22 cellular contexts compared by ENCODE assay signal in the genomic region with DNA sequence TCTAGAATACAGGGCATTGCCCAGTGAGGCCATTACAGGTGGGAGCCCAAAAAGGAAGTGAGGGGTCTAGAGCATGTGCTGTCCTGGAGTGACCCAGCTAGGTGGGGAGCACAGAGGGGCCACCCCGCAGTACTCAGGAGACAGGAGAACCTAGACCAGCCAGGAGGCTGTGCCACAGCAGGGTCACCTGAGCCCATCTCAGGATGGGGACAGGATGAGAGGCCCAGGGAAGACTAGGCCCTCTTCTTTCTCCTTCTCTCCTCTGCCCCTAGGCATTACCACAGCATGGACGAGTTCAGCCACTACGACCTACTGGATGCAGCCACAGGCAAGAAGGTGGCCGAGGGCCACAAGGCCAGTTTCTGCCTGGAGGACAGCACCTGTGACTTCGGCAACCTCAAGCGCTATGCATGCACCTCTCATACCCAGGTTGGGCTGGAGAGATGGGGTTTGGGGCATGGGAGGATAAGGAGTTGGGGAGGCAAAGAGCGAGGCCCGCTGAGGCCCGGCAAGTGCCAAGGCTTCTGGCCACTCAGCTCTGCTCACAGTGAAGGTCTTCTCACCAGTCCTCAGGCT. TPM values are rescaled to one million over a fixed set of nuclear protein-coding genes. Genes with fewer than 3 reads are reported as not detected.
A peak's percentile ranks its signal among the peaks of the same experiment; 100 is the strongest.
DNase-seq lines count a peak whose midpoint lies in the region; ATAC-seq and TF ChIP-seq lines count a peak whose summit lies in the region.
"Had no signal": no experiment of that assay in that cellular context is flagged by ENCODE, and none has a peak within 500 bp of the region (broad histone marks: within the 10 kb centered on the region; RNA-seq: fewer than 3 reads in every experiment).

No MANE protein-coding gene starts in this region.

- H2BK5ac ChIP-seq in mesenchymal stem cell (ENCODE audit: low read depth, low read length, poor library complexity, severe bottlenecking): no peak overlapping the region

- TF ChIP-seq CTCF in ascending aorta (IDR thresholded peaks at IDR 0.05): no peak
- no peak for TF ChIP-seq CTCF in thoracic aorta (IDR thresholded peaks at IDR 0.05)
- TF ChIP-seq CTCF in CD14-positive monocyte (IDR thresholded peaks at IDR 0.05): no peak

- H4K91ac ChIP-seq in mesenchymal stem cell (ENCODE audit: low read length): no peak overlapping the region

- peak overlapping the region; percentile 9 for H3K27ac Mint-ChIP-seq in activated T-cell treated with anti-CD3 and anti-CD28 coated beads, Interleukin-2, amount 50 U/mL, for 24 hours
- no peak overlapping the region for H3K27ac Mint-ChIP-seq in CD14-positive monocyte
- H3K27ac Mint-ChIP-seq: B cell had no signal

- no peak overlapping the region for H3K23ac ChIP-seq in mesenchymal stem cell (ENCODE audit: low read length in 2 of 2)

- H2AK5ac ChIP-seq in mesenchymal stem cell (ENCODE audit: low read length, severe bottlenecking): no peak overlapping the region

- peaks cover 39 to 46% of the 10 kb centered on the region in 2 donors for H3K36me3 ChIP-seq in ascending aorta
- H3K36me3 ChIP-seq in mesenchymal stem cell (ENCODE audit: control insufficient read depth in 1 of 2, insufficient read depth in 2 of 2, low read depth in 1 of 2, low read length in 2 of 2): peaks cover 75 to 79% of the 10 kb centered on the region in 2 experiments
- peaks cover 40% of the 10 kb centered on the region for H3K36me3 ChIP-seq in thoracic aorta
- peaks cover 2% of the 10 kb centered on the region; the same call in 1 of the 2 replicates for H3K36me3 ChIP-seq in HAP-1 (replicated peaks)

- 98% methylated on average over 9 of the region's 9 CpGs for WGBS in mesenchymal stem cell

- no peak for DNase-seq in activated T-cell treated with anti-CD3 and anti-CD28 coated beads, Interleukin-2, amount 50 U/mL, for 24 hours
- no peak for DNase-seq in activated T-cell treated with anti-CD3 and anti-CD28 coated beads, Interleukin-2, amount 50 U/mL, for 1 hour
- DNase-seq in ascending aorta (ENCODE audit: low spot score in 2 of 2): peak in 1 of 2 donors; percentile 49
- DNase-seq in mesenchymal stem cell: no peak
- DNase-seq in thoracic aorta (ENCODE audit: low spot score): no peak
- DNase-seq in NCI-H2081 (lab: John Stamatoyannopoulos, UW): no peak
- no peak for DNase-seq in CD14-positive monocyte (ENCODE audit: low spot score)
- no peak for DNase-seq in HAP-1 (ENCODE audit: low spot score in 2 of 2)
- DNase-seq: CD8-positive, alpha-beta memory T cell; DMS53; EL; GM23248; HCEC 1CT; Karpas-422; NCI-H1048; NCI-H1436; NCI-H1930; NCI-H2171; NCI-H526 had no signal

- H3K4me3 ChIP-seq in ascending aorta: no peak overlapping the region
- no peak overlapping the region for H3K4me3 ChIP-seq in mesenchymal stem cell (ENCODE audit: insufficient read depth in 1 of 2, low read depth in 1 of 2, low read length in 2 of 2)
- no peak overlapping the region for H3K4me3 ChIP-seq in thoracic aorta
- H3K4me3 ChIP-seq in HAP-1: no peak overlapping the region
- H3K4me3 ChIP-seq: GM12878, GM23248 had no signal

- no peak overlapping the region for H4K8ac ChIP-seq in mesenchymal stem cell (ENCODE audit: low read length)

- H3K4ac ChIP-seq in mesenchymal stem cell (ENCODE audit: low read depth in 1 of 2, low read length in 2 of 2): no peak overlapping the region

- no peak overlapping the region for H3K14ac ChIP-seq in mesenchymal stem cell (ENCODE audit: low read length in 2 of 2)

- H3K4me1 ChIP-seq in ascending aorta: peaks cover 26 to 42% of the 10 kb centered on the region in 2 donors
- H3K4me1 ChIP-seq in mesenchymal stem cell (ENCODE audit: control insufficient read depth, insufficient read depth, low read depth, low read length): peaks cover 31% of the 10 kb centered on the region
- H3K4me1 ChIP-seq in thoracic aorta (ENCODE audit: control insufficient read depth in 1 of 2, low read depth in 2 of 2): peaks cover 34 to 56% of the 10 kb centered on the region in 2 donors
- no peaks in the 10 kb centered on the region for H3K4me1 ChIP-seq in HAP-1

- H3K18ac ChIP-seq in mesenchymal stem cell (ENCODE audit: low read depth in 1 of 2, low read length in 2 of 2): no peak overlapping the region

- H3K27me3 Mint-ChIP-seq in activated T-cell treated with anti-CD3 and anti-CD28 coated beads, Interleukin-2, amount 50 U/mL, for 24 hours: no peaks in the 10 kb centered on the region
- H3K27me3 Mint-ChIP-seq in CD14-positive monocyte (ENCODE audit: low read depth in 3 of 3): peaks cover 0 to 5% (median 3%) of the 10 kb centered on the region in 3 donors

- H2BK12ac ChIP-seq in mesenchymal stem cell (ENCODE audit: low read length in 2 of 2): no peak overlapping the region

- no peaks in the 10 kb centered on the region for H3K36me3 Mint-ChIP-seq in activated T-cell treated with anti-CD3 and anti-CD28 coated beads, Interleukin-2, amount 50 U/mL, for 24 hours (ENCODE audit: low read depth)
- H3K36me3 Mint-ChIP-seq in CD14-positive monocyte: no peaks in the 10 kb centered on the region
- H3K36me3 Mint-ChIP-seq: CD8-positive, alpha-beta memory T cell; IgD-negative memory B cell had no signal

- intact Hi-C loops in ascending aorta (cut with DNase I): no loop called here
- intact Hi-C loops in CD14-positive monocyte (cut with micrococcal nuclease): no loop called here

- H3K27ac ChIP-seq in ascending aorta (peak overlapping the region; percentile 90 to 93), mesenchymal stem cell (ENCODE audit: low read length, poor library complexity, severe bottlenecking) (no peak overlapping the region), thoracic aorta (peak overlapping the region; percentile 50 to 93)
- H3K27ac ChIP-seq: GM23248 had no signal

- H2AFZ ChIP-seq in mesenchymal stem cell (ENCODE audit: low read depth, low read length): no peak overlapping the region
- H2AFZ ChIP-seq: GM23248 had no signal

- H2BK120ac ChIP-seq in mesenchymal stem cell (ENCODE audit: low read depth, low read length): no peak overlapping the region

- no peak overlapping the region for H3K4me3 Mint-ChIP-seq in activated T-cell treated with anti-CD3 and anti-CD28 coated beads, Interleukin-2, amount 50 U/mL, for 24 hours
- H3K4me3 Mint-ChIP-seq in CD14-positive monocyte: no peak overlapping the region
- H3K4me3 Mint-ChIP-seq: B cell; CD8-positive, alpha-beta memory T cell; IgD-negative memory B cell had no signal

- peak overlapping the region; percentile 13 for H2BK15ac ChIP-seq in mesenchymal stem cell (ENCODE audit: low read depth, poor library complexity, severe bottlenecking)

- H3K9me3 ChIP-seq in ascending aorta (no peaks in the 10 kb centered on the region), mesenchymal stem cell (ENCODE audit: control insufficient read depth, low read length) (no peaks in the 10 kb centered on the region), thoracic aorta (no peaks in the 10 kb centered on the region), HAP-1 (no peaks in the 10 kb centered on the region)

- H3K27me3 ChIP-seq in ascending aorta: no peaks in the 10 kb centered on the region
- no peaks in the 10 kb centered on the region for H3K27me3 ChIP-seq in mesenchymal stem cell (ENCODE audit: control insufficient read depth in 1 of 2, insufficient read depth in 1 of 2, low read length in 2 of 2)
- no peaks in the 10 kb centered on the region for H3K27me3 ChIP-seq in thoracic aorta (replicated peaks; ENCODE audit: insufficient read depth)
- H3K27me3 ChIP-seq in HAP-1 (ENCODE audit: low read depth): no peaks in the 10 kb centered on the region

- no peak for ATAC-seq in thoracic aorta (ENCODE audit: insufficient number of reproducible peaks, low FRiP score, low read depth)
- ATAC-seq: GM12878 had no signal

- H3K9ac ChIP-seq in mesenchymal stem cell (ENCODE audit: low read length): no peak overlapping the region
- H3K9ac ChIP-seq: GM23248 had no signal

- H3K79me1 ChIP-seq in mesenchymal stem cell (replicated peaks; ENCODE audit: low read length, poor library complexity, severe bottlenecking): peaks cover 25% of the 10 kb centered on the region

- no peaks in the 10 kb centered on the region for H3K9me3 Mint-ChIP-seq in activated T-cell treated with anti-CD3 and anti-CD28 coated beads, Interleukin-2, amount 50 U/mL, for 24 hours
- H3K9me3 Mint-ChIP-seq in CD14-positive monocyte: no peaks in the 10 kb centered on the region
- H3K9me3 Mint-ChIP-seq: CD8-positive, alpha-beta memory T cell; IgD-negative memory B cell had no signal

- no peak overlapping the region for H3K4me2 ChIP-seq in mesenchymal stem cell (ENCODE audit: low read length, poor library complexity, severe bottlenecking)

- in situ Hi-C loops in HAP-1 (cut with MboI; ENCODE audit: low sequenced_read_pairs): loop anchor here (10.0 kb wide), 1 partner anchor 1642 kb away; no protein-coding TSS in a partner anchor

- peaks cover 22% of the 10 kb centered on the region for H3K4me1 Mint-ChIP-seq in activated T-cell treated with anti-CD3 and anti-CD28 coated beads, Interleukin-2, amount 50 U/mL, for 24 hours (ENCODE audit: low read depth)
- H3K4me1 Mint-ChIP-seq in CD14-positive monocyte: peaks cover 3% of the 10 kb centered on the region

RNA-seq across cellular contexts. Expression of gene LOXL1, which starts 20.6 kb away (rescaled TPM):
- total RNA-seq in ascending aorta: 260 TPM
- polyA plus RNA-seq in mesenchymal stem cell (2013, experiment 1 of 2): 187 TPM
- 181 TPM for polyA plus RNA-seq in mesenchymal stem cell (2013, experiment 2 of 2)
- total RNA-seq in thoracic aorta: 100 to 1,000 TPM; 164 to 321 TPM
- under 1 TPM in 1 of 2 donors, not detected in 1; 0.07 TPM for polyA plus RNA-seq in CD14-positive monocyte

RNA-seq across cellular contexts. Expression of gene STOML1, which starts 45.2 kb away (rescaled TPM):
- total RNA-seq in ascending aorta (15.3 TPM), thoracic aorta (10 to 100 TPM; 23.6 to 37.9 TPM)
- 7.8 TPM for polyA plus RNA-seq in mesenchymal stem cell (2013, experiment 1 of 2)
- polyA plus RNA-seq in mesenchymal stem cell (2013, experiment 2 of 2): 8.5 TPM
- polyA plus RNA-seq in CD14-positive monocyte: 1 to 10 TPM; 3.8 to 4.7 TPM

RNA-seq across cellular contexts. Expression of gene PML, which starts 47.6 kb away (rescaled TPM):
- total RNA-seq in ascending aorta (227 TPM), thoracic aorta (100 to 1,000 TPM in 1 of 2 donors, 10 to 100 TPM in 1; 77.2 to 138 TPM)
- 49.0 TPM for polyA plus RNA-seq in mesenchymal stem cell (2013, experiment 1 of 2)
- 51.3 TPM for polyA plus RNA-seq in mesenchymal stem cell (2013, experiment 2 of 2)
- polyA plus RNA-seq in CD14-positive monocyte: 10 to 100 TPM; 13.1 to 20.6 TPM
